In genomic region chr7:128352636-128353035, GRCh38 we compare ENCODE assay signal across 1 cellular context.
TF ChIP-seq lines count a peak whose summit lies in the region.

No MANE protein-coding gene starts in this region.

TF ChIP-seq in GM23338, 12 proteins besides CTCF, POLR2A, EP300 and RAD21 (continued from another document):
- TF ChIP-seq REST (IDR thresholded peaks at IDR 0.05; ENCODE audit: unreplicated experiment): no peak
